In the genomic region with DNA sequence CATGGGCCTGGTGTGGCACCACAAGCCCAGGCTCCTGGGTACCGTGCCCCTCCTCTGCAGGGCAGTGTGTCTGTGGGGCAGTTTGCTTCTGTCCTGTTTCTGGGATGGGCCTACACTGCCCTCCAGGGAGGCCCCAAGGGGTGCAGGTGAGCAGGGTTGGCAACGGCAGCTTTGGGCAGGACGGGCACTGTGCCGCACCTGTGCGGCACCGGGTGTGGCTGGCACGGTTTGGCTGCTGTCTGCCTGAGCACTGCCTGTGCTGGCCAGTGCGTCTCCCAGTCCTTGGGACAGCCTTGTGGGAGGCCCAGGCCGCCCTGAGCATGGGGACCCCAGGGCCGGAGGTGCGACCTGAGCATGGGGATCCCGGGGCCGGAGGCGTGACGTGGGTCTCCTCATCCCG, we compare ENCODE assay signal across 13 cellular contexts.
"Had no signal": no experiment of that assay in that cellular context is flagged by ENCODE, and none has a peak within 500 bp of the region (broad histone marks: within the 10 kb centered on the region; RNA-seq: fewer than 3 reads in every experiment).

No MANE protein-coding gene starts in this region.

- H3K4me3 ChIP-seq: cardiac muscle cell, colonic mucosa, tibial nerve had no signal

- ATAC-seq: activated CD4-positive, alpha-beta T cell treated with anti-CD3 and anti-CD28 coated beads for 36 hours; activated CD8-positive, alpha-beta T cell treated with anti-CD3 and anti-CD28 coated beads for 36 hours; natural killer cell treated with Interleukin-12 subunit alpha and Interleukin-12 subunit beta and Interleukin-15 and Interleukin-18, amount 100 ng/mL, for 72 hours had no signal

- H3K9me3 ChIP-seq: colonic mucosa, tibial nerve had no signal

- H3K27me3 ChIP-seq: cardiac muscle cell, colonic mucosa, tibial nerve had no signal

- H3K36me3 ChIP-seq: cardiac muscle cell, colonic mucosa, tibial nerve, WERI-Rb-1 had no signal

- FAIRE-seq: astrocyte, endothelial cell of umbilical vein had no signal

- H3K27ac ChIP-seq: cardiac muscle cell, colonic mucosa, WERI-Rb-1 had no signal

- DNase-seq: activated CD4-positive, alpha-beta T cell treated with anti-CD3 and anti-CD28 coated beads for 36 hours; activated CD8-positive, alpha-beta memory T cell treated with anti-CD3 and anti-CD28 coated beads, Interleukin-2, amount 50 U/mL, for 48 hours; activated CD8-positive, alpha-beta T cell treated with anti-CD3 and anti-CD28 coated beads for 36 hours; activated naive CD4-positive, alpha-beta T cell; colonic mucosa; effector CD4-positive, alpha-beta T cell; T1000; WERI-Rb-1 had no signal
